In the genomic region with DNA sequence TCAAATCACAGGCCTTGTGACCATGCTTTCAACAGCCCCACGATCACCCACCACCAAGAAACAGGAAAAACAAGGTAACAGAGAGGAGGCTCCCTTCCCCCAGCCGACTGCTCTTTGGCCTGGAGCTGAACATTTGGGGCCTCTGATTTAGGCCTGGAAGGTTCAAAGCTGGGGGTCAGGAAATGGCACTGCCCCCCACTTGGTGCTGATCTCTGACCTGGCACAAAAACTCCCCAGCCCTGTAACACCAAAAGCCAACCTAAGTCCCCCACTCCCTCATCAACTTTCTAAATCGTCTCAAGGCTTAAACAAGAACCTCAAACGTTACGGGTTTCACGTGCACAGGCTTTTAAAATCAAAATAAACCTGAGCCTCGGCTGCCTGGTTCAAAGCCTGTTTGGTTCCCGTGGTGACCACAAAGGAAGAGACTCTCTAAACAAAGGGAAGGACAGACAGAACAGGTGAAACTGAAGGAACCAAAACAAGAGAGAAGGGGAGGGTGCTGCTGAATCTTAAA, we compare ENCODE assay signal across 1 cellular context.
TF ChIP-seq lines count a peak whose summit lies in the region.

No MANE protein-coding gene starts in this region.

TF ChIP-seq in K562, 482 proteins besides CTCF, POLR2A, EP300 and RAD21 (continued from another document):
- TF ChIP-seq, protein P1, sequence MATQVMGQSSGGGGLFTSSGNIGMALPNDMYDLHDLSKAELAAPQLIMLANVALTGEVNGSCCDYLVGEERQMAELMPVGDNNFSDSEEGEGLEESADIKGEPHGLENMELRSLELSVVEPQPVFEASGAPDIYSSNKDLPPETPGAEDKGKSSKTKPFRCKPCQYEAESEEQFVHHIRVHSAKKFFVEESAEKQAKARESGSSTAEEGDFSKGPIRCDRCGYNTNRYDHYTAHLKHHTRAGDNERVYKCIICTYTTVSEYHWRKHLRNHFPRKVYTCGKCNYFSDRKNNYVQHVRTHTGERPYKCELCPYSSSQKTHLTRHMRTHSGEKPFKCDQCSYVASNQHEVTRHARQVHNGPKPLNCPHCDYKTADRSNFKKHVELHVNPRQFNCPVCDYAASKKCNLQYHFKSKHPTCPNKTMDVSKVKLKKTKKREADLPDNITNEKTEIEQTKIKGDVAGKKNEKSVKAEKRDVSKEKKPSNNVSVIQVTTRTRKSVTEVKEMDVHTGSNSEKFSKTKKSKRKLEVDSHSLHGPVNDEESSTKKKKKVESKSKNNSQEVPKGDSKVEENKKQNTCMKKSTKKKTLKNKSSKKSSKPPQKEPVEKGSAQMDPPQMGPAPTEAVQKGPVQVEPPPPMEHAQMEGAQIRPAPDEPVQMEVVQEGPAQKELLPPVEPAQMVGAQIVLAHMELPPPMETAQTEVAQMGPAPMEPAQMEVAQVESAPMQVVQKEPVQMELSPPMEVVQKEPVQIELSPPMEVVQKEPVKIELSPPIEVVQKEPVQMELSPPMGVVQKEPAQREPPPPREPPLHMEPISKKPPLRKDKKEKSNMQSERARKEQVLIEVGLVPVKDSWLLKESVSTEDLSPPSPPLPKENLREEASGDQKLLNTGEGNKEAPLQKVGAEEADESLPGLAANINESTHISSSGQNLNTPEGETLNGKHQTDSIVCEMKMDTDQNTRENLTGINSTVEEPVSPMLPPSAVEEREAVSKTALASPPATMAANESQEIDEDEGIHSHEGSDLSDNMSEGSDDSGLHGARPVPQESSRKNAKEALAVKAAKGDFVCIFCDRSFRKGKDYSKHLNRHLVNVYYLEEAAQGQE (CRISPR knock-in tag; IDR thresholded peaks at IDR 0.05; ENCODE audit: low read depth) = no peak
- peak; percentile 24; the same call in 1 of the 2 replicates for TF ChIP-seq RFX1 (IDR thresholded peaks at IDR 0.05)
